38 cellular contexts compared by ENCODE assay signal in genomic region chr7:19178595-19178994, GRCh38. TPM values are rescaled to one million over a fixed set of nuclear protein-coding genes. Genes with fewer than 3 reads are reported as not detected.
"Had no signal": no experiment of that assay in that cellular context is flagged by ENCODE, and none has a peak within 500 bp of the region (broad histone marks: within the 10 kb centered on the region; RNA-seq: fewer than 3 reads in every experiment).

No MANE protein-coding gene starts in this region.

- H3K9me3 ChIP-seq: adrenal gland had no signal

- H3K4me1 ChIP-seq: adrenal gland, body of pancreas, breast epithelium had no signal

- ATAC-seq: activated CD8-positive, alpha-beta T cell treated with anti-CD3 and anti-CD28 coated beads for 36 hours; activated naive CD4-positive, alpha-beta T cell treated with anti-CD3 and anti-CD28 coated beads, Interleukin-2, amount 50 U/mL, for 72 hours; activated T-cell treated with anti-CD3 and anti-CD28 coated beads, Interleukin-2, amount 50 U/mL, for 4 hours; activated T-cell treated with anti-CD3 and anti-CD28 coated beads, Interleukin-2, amount 50 U/mL, for 72 hours; activated T-helper 17 cell treated with anti-CD3 and anti-CD28 coated beads, Interleukin-2, amount 50 U/mL, for 72 hours; body of pancreas had no signal

- H3K27ac ChIP-seq: adrenal gland, body of pancreas, brain microvascular endothelial cell, breast epithelium, VCaP had no signal

- DNase-seq: activated B cell treated with CpG ODN at 0.5 μM for 24 hours; activated CD4-positive, alpha-beta memory T cell treated with anti-CD3 and anti-CD28 coated beads for 36 hours; activated CD4-positive, alpha-beta T cell treated with anti-CD3 and anti-CD28 coated beads for 4 hours; activated CD4-positive, alpha-beta T cell treated with anti-CD3 and anti-CD28 coated beads, Interleukin-2, amount 10 ng/mL, durations not matched to agents 24 days and 14 days; activated CD4-positive, alpha-beta T cell treated with anti-CD3 and anti-CD28 coated beads, Interleukin-2, amount 50 U/mL, for 1 hour; activated CD4-positive, alpha-beta T cell treated with anti-CD3 and anti-CD28 coated beads, Interleukin-2, amount 50 U/mL, for 4 hours; activated CD4-positive, CD25-positive, alpha-beta regulatory T cell treated with anti-CD3 and anti-CD28 coated beads, Interleukin-2, amount 50 U/mL, for 72 hours; activated CD8-positive, alpha-beta memory T cell treated with anti-CD3 and anti-CD28 coated beads, Interleukin-2, amount 50 U/mL, for 4 hours; activated CD8-positive, alpha-beta T cell treated with anti-CD3 and anti-CD28 coated beads for 36 hours; activated effector memory CD4-positive, alpha-beta T cell treated with anti-CD3 and anti-CD28 coated beads, Interleukin-2, amount 50 U/mL, for 16 hours; activated gamma-delta T cell treated with Interleukin-2 at 50 U/mL for 16 hours; activated naive CD4-positive, alpha-beta T cell; activated naive CD4-positive, alpha-beta T cell treated with anti-CD3 and anti-CD28 coated beads for 36 hours; activated naive CD4-positive, alpha-beta T cell treated with anti-CD3 and anti-CD28 coated beads, Interleukin-2, amount 50 U/mL, for 16 hours; activated naive CD8-positive, alpha-beta T cell treated with anti-CD3 and anti-CD28 coated beads for 36 hours; activated T-cell treated with anti-CD3 and anti-CD28 coated beads for 4 hours; activated T-cell treated with anti-CD3 and anti-CD28 coated beads, Interleukin-2, amount 50 U/mL, for 1 hour; activated T-cell treated with anti-CD3 and anti-CD28 coated beads, Interleukin-2, amount 50 U/mL, for 4 hours; activated T-cell treated with anti-CD3 and anti-CD28 coated beads, Interleukin-2, amount 50 U/mL, for 72 hours; adrenal gland; amniotic stem cell; aorta; body of pancreas; brain microvascular endothelial cell; central memory CD4-positive, alpha-beta T cell; T-helper 1 cell; T-helper 2 cell; T-helper 9 cell had no signal

- H3K36me3 ChIP-seq: adrenal gland, brain microvascular endothelial cell, breast epithelium had no signal

- H3K4me3 ChIP-seq: adrenal gland, body of pancreas, breast epithelium had no signal

- FAIRE-seq: astrocyte, TTC549 had no signal

- H3K27me3 ChIP-seq: adrenal gland, body of pancreas, brain microvascular endothelial cell, breast epithelium had no signal

RNA-seq across cellular contexts. Expression of gene FERD3L, which starts 33.4 kb away (rescaled TPM):
- total RNA-seq: activated B cell treated with CpG ODN at 0.5 μM for 24 hours; activated CD4-positive, alpha-beta memory T cell treated with anti-CD3 and anti-CD28 coated beads for 36 hours; activated CD4-positive, alpha-beta T cell treated with anti-CD3 and anti-CD28 coated beads, Interleukin-2, amount 10 ng/mL, durations not matched to agents 24 days and 14 days; activated CD8-positive, alpha-beta memory T cell treated with anti-CD3 and anti-CD28 coated beads for 36 hours; activated CD8-positive, alpha-beta T cell treated with anti-CD3 and anti-CD28 coated beads for 36 hours; activated naive CD4-positive, alpha-beta T cell treated with anti-CD3 and anti-CD28 coated beads for 36 hours; activated naive CD4-positive, alpha-beta T cell treated with anti-CD3 and anti-CD28 coated beads, Interleukin-2, amount 50 U/mL, for 72 hours; activated naive CD8-positive, alpha-beta T cell treated with anti-CD3 and anti-CD28 coated beads for 36 hours; activated T-cell treated with anti-CD3 and anti-CD28 coated beads, Interleukin-2, amount 50 U/mL, for 4 hours; activated T-cell treated with anti-CD3 and anti-CD28 coated beads, Interleukin-2, amount 50 U/mL, for 72 hours; activated T-helper 1 cell treated with anti-CD3 and anti-CD28 coated beads, Interleukin-12 subunit alpha, Interleukin-12 subunit beta, Interleukin-2, Interleukin-4 antibody, amounts not matched to agents 30 ng/mL and 10 ng/mL and 1 ng/mL, durations not matched to agents 14 hours and 24 hours and 36 hours; activated T-helper 17 cell treated with anti-CD3 and anti-CD28 coated beads, Interleukin-2, amount 50 U/mL, for 72 hours; adrenal gland; aorta; astrocyte; body of pancreas; breast epithelium; cardiac septum; cerebellum had no signal
- polyA plus RNA-seq: adrenal gland, aorta had no signal
